In genomic region chr14:83163016-83163415, GRCh38 we compare ENCODE assay signal across 19 cellular contexts.
"Had no signal": no experiment of that assay in that cellular context is flagged by ENCODE, and none has a peak within 500 bp of the region (broad histone marks: within the 10 kb centered on the region; RNA-seq: fewer than 3 reads in every experiment).

No MANE protein-coding gene starts in this region.

- H3K4me3 Mint-ChIP-seq: activated CD8-positive, alpha-beta T cell treated with anti-CD3 and anti-CD28 coated beads for 36 hours; activated naive CD8-positive, alpha-beta T cell; activated T-cell treated with anti-CD3 and anti-CD28 coated beads, Interleukin-2, amount 50 U/mL, for 4 hours; nephron progenitor cell; WTC11 had no signal

- H3K4me1 Mint-ChIP-seq: nephron progenitor cell had no signal

- H3K9me3 ChIP-seq: esophagus muscularis mucosa, psoas muscle, sigmoid colon, spleen, stomach, testis had no signal

- H3K27ac Mint-ChIP-seq: activated CD8-positive, alpha-beta T cell treated with anti-CD3 and anti-CD28 coated beads for 36 hours; activated naive CD8-positive, alpha-beta T cell; nephron progenitor cell; WTC11 had no signal

- H3K36me3 ChIP-seq: esophagus muscularis mucosa, sigmoid colon, spleen, stomach had no signal

- H3K4me1 ChIP-seq: esophagus muscularis mucosa, psoas muscle, sigmoid colon, spleen, stomach, testis had no signal

- DNase-seq: activated CD4-positive, alpha-beta T cell treated with anti-CD3 and anti-CD28 coated beads for 4 hours; activated CD8-positive, alpha-beta T cell treated with anti-CD3 and anti-CD28 coated beads for 36 hours; activated effector memory CD4-positive, alpha-beta T cell treated with anti-CD3 and anti-CD28 coated beads, Interleukin-2, amount 50 U/mL, for 16 hours; activated T-cell treated with anti-CD3 and anti-CD28 coated beads, Interleukin-2, amount 50 U/mL, for 4 hours; amygdala; glutamatergic neuron; hypothalamus; nephron progenitor cell; occipital lobe; psoas muscle; sigmoid colon; spleen; stimulated activated CD4-positive, alpha-beta T cell treated with anti-CD3 and anti-CD28 coated beads, Interleukin-1b, Interleukin-23, amount 100 ng/mL, for 48 hours; stomach; SW 1271; testis had no signal

- ATAC-seq: activated CD8-positive, alpha-beta T cell treated with anti-CD3 and anti-CD28 coated beads for 36 hours; activated T-cell treated with anti-CD3 and anti-CD28 coated beads, Interleukin-2, amount 50 U/mL, for 4 hours; psoas muscle; WTC11 had no signal

- H3K27me3 Mint-ChIP-seq: activated CD8-positive, alpha-beta T cell treated with anti-CD3 and anti-CD28 coated beads for 36 hours; activated naive CD8-positive, alpha-beta T cell had no signal

- H3K27ac ChIP-seq: esophagus muscularis mucosa, psoas muscle, sigmoid colon, spleen, stomach, testis had no signal

- H3K27me3 ChIP-seq: esophagus muscularis mucosa, sigmoid colon, spleen, stomach, testis had no signal

- H3K36me3 Mint-ChIP-seq: activated naive CD8-positive, alpha-beta T cell; WTC11 had no signal

- H3K9me3 Mint-ChIP-seq: nephron progenitor cell, WTC11 had no signal

- H3K4me3 ChIP-seq: esophagus muscularis mucosa, psoas muscle, sigmoid colon, spleen, stomach, testis had no signal
